8 cellular contexts compared by ENCODE assay signal in genomic region chr17:45052052-45052772, GRCh38. TPM values are rescaled to one million over a fixed set of nuclear protein-coding genes. Genes with fewer than 3 reads are reported as not detected.
DNase-seq lines count a peak whose midpoint lies in the region; ATAC-seq and TF ChIP-seq lines count a peak whose summit lies in the region.

No MANE protein-coding gene starts in this region.

- peak overlapping the region; percentile 77 for H3K4me3 Mint-ChIP-seq in activated CD8-positive, alpha-beta T cell treated with anti-CD3 and anti-CD28 coated beads for 36 hours
- H3K4me3 Mint-ChIP-seq in natural killer cell (peak overlapping the region; percentile 73), type B pancreatic cell (peak overlapping the region; percentile 86)

- intact Hi-C loops in activated CD8-positive, alpha-beta T cell treated with anti-CD3 and anti-CD28 coated beads for 36 hours (cut with micrococcal nuclease) = no loop called here
- intact Hi-C loops in natural killer cell (cut with micrococcal nuclease) = loop anchor here (1.0 to 5.0 kb wide), 2 partner anchors 9 to 105 kb away; partner anchors contain the start of genes KIF18B and NMT1

- H3K27me3 Mint-ChIP-seq in activated CD8-positive, alpha-beta T cell treated with anti-CD3 and anti-CD28 coated beads for 36 hours = no peaks in the 10 kb centered on the region
- H3K27me3 Mint-ChIP-seq in natural killer cell (ENCODE audit: low read depth in 2 of 2) (no peaks in the 10 kb centered on the region), type B pancreatic cell (no peaks in the 10 kb centered on the region)

- peaks cover 26% of the 10 kb centered on the region for H3K36me3 Mint-ChIP-seq in activated CD8-positive, alpha-beta T cell treated with anti-CD3 and anti-CD28 coated beads for 36 hours (ENCODE audit: low read depth)
- no peaks in the 10 kb centered on the region for H3K36me3 Mint-ChIP-seq in natural killer cell
- no peaks in the 10 kb centered on the region for H3K36me3 Mint-ChIP-seq in type B pancreatic cell

- POLR2A ChIA-PET in activated CD8-positive, alpha-beta T cell treated with anti-CD3 and anti-CD28 coated beads for 36 hours (lab: Charles Lee) = interaction anchor here (3.9 kb wide), 1 partner anchor 11 kb away, joined by 51 read pairs; the partner anchor contains the start of gene NMT1

- DNase-seq in activated T-cell treated with anti-CD3 and anti-CD28 coated beads for 1 hour (ENCODE audit: low read depth) (peak; percentile 7), activated T-cell treated with anti-CD3 and anti-CD28 coated beads for 4 hours (no peak), NCI-H524 treated with DMSO at 0.1 percent for 48 hours (lab: John Stamatoyannopoulos, UW) (peak; percentile 47), epithelial cell of esophagus (ENCODE audit: low read depth) (peak; percentile 82), natural killer cell (peak; percentile 28), type B pancreatic cell (ENCODE audit: extremely low spot score, unreplicated experiment) (no peak)
- DNase-seq in activated CD8-positive, alpha-beta T cell treated with anti-CD3 and anti-CD28 coated beads for 36 hours = peak; percentile 77

- H3K4me1 Mint-ChIP-seq in activated CD8-positive, alpha-beta T cell treated with anti-CD3 and anti-CD28 coated beads for 36 hours (ENCODE audit: low read depth) = peaks cover 37% of the 10 kb centered on the region
- H3K4me1 Mint-ChIP-seq in natural killer cell = peaks cover 22 to 24% of the 10 kb centered on the region in 2 donors
- peaks cover 17% of the 10 kb centered on the region for H3K4me1 Mint-ChIP-seq in type B pancreatic cell (ENCODE audit: unreplicated experiment)

- H3K9me3 Mint-ChIP-seq in activated CD8-positive, alpha-beta T cell treated with anti-CD3 and anti-CD28 coated beads for 36 hours = no peaks in the 10 kb centered on the region
- H3K9me3 Mint-ChIP-seq in natural killer cell = no peaks in the 10 kb centered on the region
- no peaks in the 10 kb centered on the region for H3K9me3 Mint-ChIP-seq in type B pancreatic cell

- ATAC-seq in activated CD8-positive, alpha-beta T cell treated with anti-CD3 and anti-CD28 coated beads for 36 hours = peak; percentile 32
- ATAC-seq in natural killer cell = peak in 1 of 3 donors; percentile 41
- ATAC-seq in HG02610 (IDR thresholded peaks at IDR 0.05; ENCODE audit: unreplicated experiment) = no peak

- peak overlapping the region; percentile 92 for H3K27ac Mint-ChIP-seq in activated CD8-positive, alpha-beta T cell treated with anti-CD3 and anti-CD28 coated beads for 36 hours
- H3K27ac Mint-ChIP-seq in natural killer cell (peak overlapping the region; percentile 76 to 79), type B pancreatic cell (peak overlapping the region; percentile 85)

- TF ChIP-seq CTCF in activated CD8-positive, alpha-beta T cell treated with anti-CD3 and anti-CD28 coated beads for 36 hours (IDR thresholded peaks at IDR 0.05) = no peak
- TF ChIP-seq CTCF in epithelial cell of esophagus (IDR thresholded peaks at IDR 0.05; ENCODE audit: insufficient read depth, low read depth, low read length, missing control alignments) (no peak), natural killer cell (IDR thresholded peaks at IDR 0.05) (no peak), type B pancreatic cell (conservative IDR thresholded peaks at IDR 0.05) (no peak)

- CTCF ChIA-PET in activated CD8-positive, alpha-beta T cell treated with anti-CD3 and anti-CD28 coated beads for 36 hours (lab: Charles Lee) = interaction anchor here (1.2 kb wide), 1 partner anchor 145 kb away, joined by 3 read pairs; no protein-coding TSS in a partner anchor

- peak overlapping the region; percentile 54 for H3K4me3 ChIP-seq in epithelial cell of esophagus (ENCODE audit: low read length)

RNA-seq across cellular contexts. Expression of gene DCAKD, which starts 0.8 kb away (rescaled TPM):
- 10 to 100 TPM; 34.3 to 35.8 TPM for total RNA-seq in activated CD8-positive, alpha-beta T cell treated with anti-CD3 and anti-CD28 coated beads for 36 hours
- total RNA-seq in natural killer cell (10 to 100 TPM; 15.4 to 21.4 (median 21.1) TPM), type B pancreatic cell (ENCODE audit: low replicate concordance) (40.3 and 57.5 TPM in 2 replicates)

RNA-seq across cellular contexts. Expression of gene NMT1, which starts 8.9 kb away (rescaled TPM):
- 100 to 1,000 TPM; 156 to 169 TPM for total RNA-seq in activated CD8-positive, alpha-beta T cell treated with anti-CD3 and anti-CD28 coated beads for 36 hours
- total RNA-seq in natural killer cell (10 to 100 TPM; 56.6 to 94.7 (median 77.6) TPM), type B pancreatic cell (ENCODE audit: low replicate concordance) (97.0 and 98.8 TPM in 2 replicates)

Comparison
In these comparisons a context has a peak if more than half of its experiments do, and no peak if none do; other contexts are left out.
1. DNase-seq: peak in activated T-cell treated with anti-CD3 and anti-CD28 coated beads for 1 hour (single experiment), NCI-H524 treated with DMSO at 0.1 percent for 48 hours (single experiment), activated CD8-positive, alpha-beta T cell treated with anti-CD3 and anti-CD28 coated beads for 36 hours (single experiment), epithelial cell of esophagus (single experiment) and natural killer cell (single experiment); none in activated T-cell treated with anti-CD3 and anti-CD28 coated beads for 4 hours (single experiment) and type B pancreatic cell (single experiment).
2. Peak in every context shown above with its lines, with median percentiles within 50 percentile points of each other: H3K27ac Mint-ChIP-seq and H3K4me3 Mint-ChIP-seq.